Comparison of ENCODE assay signal across 1 cellular context in the genomic region with DNA sequence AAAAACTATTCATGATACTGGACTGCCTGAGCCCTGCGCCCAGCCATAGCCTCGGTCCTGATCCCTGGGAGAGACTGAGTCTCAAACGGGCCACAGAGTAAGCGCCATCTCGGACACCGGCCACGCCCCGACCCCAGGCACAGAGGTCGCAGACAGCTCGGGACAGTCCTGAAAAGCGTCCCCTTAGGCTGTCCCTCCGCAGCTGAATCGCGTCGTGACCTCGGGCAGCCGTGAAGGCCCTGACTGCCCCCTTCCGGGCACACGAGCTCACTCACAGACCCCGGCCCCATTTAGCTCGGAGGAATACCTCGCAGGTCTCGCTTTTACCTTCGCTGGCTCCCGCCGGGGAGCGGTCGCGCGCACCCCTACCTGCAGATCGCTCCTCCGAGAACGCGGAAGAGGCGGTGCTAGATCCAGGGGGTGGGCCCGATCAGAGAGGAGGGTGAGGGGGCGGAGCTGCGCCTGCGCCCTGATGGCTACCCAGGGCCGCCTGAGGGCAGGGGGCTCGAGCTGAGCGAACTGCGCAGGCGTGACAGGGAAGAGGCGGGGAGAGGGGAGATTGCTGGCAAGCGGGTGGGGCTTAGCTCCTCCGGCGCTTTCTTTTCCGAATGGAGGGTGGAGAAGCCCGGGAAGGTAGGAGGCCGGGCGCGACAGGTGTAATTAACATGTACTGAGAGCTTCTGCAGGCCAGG.
TF ChIP-seq lines count a peak whose summit lies in the region.

A gene (minus strand): TSS at position 411 of the 692 bp plus-strand sequence. CDS start 20,941 bp downstream, outside the sequence.

TF ChIP-seq in HepG2, 621 proteins besides CTCF, POLR2A, EP300 and RAD21 (continued from another document and continues in another):
- TF ChIP-seq, protein P1, sequence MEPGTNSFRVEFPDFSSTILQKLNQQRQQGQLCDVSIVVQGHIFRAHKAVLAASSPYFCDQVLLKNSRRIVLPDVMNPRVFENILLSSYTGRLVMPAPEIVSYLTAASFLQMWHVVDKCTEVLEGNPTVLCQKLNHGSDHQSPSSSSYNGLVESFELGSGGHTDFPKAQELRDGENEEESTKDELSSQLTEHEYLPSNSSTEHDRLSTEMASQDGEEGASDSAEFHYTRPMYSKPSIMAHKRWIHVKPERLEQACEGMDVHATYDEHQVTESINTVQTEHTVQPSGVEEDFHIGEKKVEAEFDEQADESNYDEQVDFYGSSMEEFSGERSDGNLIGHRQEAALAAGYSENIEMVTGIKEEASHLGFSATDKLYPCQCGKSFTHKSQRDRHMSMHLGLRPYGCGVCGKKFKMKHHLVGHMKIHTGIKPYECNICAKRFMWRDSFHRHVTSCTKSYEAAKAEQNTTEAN (CRISPR knock-in tag; conservative IDR thresholded peaks at IDR 0.05), result no peak
- TF ChIP-seq ZNF550 (CRISPR knock-in tag; IDR thresholded peaks at IDR 0.05; ENCODE audit: borderline replicate concordance) (no peak), ZNF460 (CRISPR knock-in tag; IDR thresholded peaks at IDR 0.05; ENCODE audit: borderline replicate concordance) (no peak), ZNF761 (CRISPR knock-in tag; conservative IDR thresholded peaks at IDR 0.05) (no peak), ARNT (IDR thresholded peaks at IDR 0.05) (no peak), SETDB1 (CRISPR knock-in tag; IDR thresholded peaks at IDR 0.05; ENCODE audit: borderline replicate concordance) (no peak), ZNF44 (CRISPR knock-in tag; IDR thresholded peaks at IDR 0.05) (no peak), RAD51 (IDR thresholded peaks at IDR 0.05; ENCODE audit: borderline replicate concordance) (no peak), ZNF234 (CRISPR knock-in tag; conservative IDR thresholded peaks at IDR 0.05) (no peak), EED (CRISPR knock-in tag; IDR thresholded peaks at IDR 0.05) (no peak), EEA1 (CRISPR knock-in tag; IDR thresholded peaks at IDR 0.05; ENCODE audit: borderline replicate concordance) (0 out of 2 replicates have a peak, but pooled peaks have one; percentile 65), ZNF274 (CRISPR knock-in tag; IDR thresholded peaks at IDR 0.05) (peak; percentile 60; the same call in 1 of the 2 replicates), JARID2 (CRISPR knock-in tag; IDR thresholded peaks at IDR 0.05; ENCODE audit: insufficient replicate concordance) (no peak), KDM5B (CRISPR knock-in tag; IDR thresholded peaks at IDR 0.05; ENCODE audit: borderline replicate concordance) (peak; percentile 81), TARDBP (CRISPR knock-in tag; IDR thresholded peaks at IDR 0.05) (peak; percentile 60; the same call in 1 of the 2 replicates), KLF6 (CRISPR knock-in tag; IDR thresholded peaks at IDR 0.05) (no peak), ZSCAN12 (CRISPR knock-in tag; IDR thresholded peaks at IDR 0.05) (0 out of 2 replicates have a peak, but pooled peaks have one; percentile 12), CREM (IDR thresholded peaks at IDR 0.05) (no peak), CREM (CRISPR knock-in tag; IDR thresholded peaks at IDR 0.05) (no peak), TSC22D2 (CRISPR knock-in tag; IDR thresholded peaks at IDR 0.05; ENCODE audit: borderline replicate concordance) (peak; percentile 52; the same call in 1 of the 2 replicates), ZNF713 (CRISPR knock-in tag; IDR thresholded peaks at IDR 0.05) (0 out of 2 replicates have a peak, but pooled peaks have one; percentile 54), ZNF253 (CRISPR knock-in tag; IDR thresholded peaks at IDR 0.05; ENCODE audit: borderline replicate concordance) (no peak), ZNF781 (CRISPR knock-in tag; IDR thresholded peaks at IDR 0.05; ENCODE audit: borderline replicate concordance, not compliant biosample characterization) (no peak), NR2C2 (CRISPR knock-in tag; IDR thresholded peaks at IDR 0.05; ENCODE audit: borderline replicate concordance) (peak; percentile 37; the same call in 1 of the 2 replicates), ZNF205 (CRISPR knock-in tag; IDR thresholded peaks at IDR 0.05) (0 out of 2 replicates have a peak, but pooled peaks have one; percentile 41)
- TF ChIP-seq, protein P2, sequence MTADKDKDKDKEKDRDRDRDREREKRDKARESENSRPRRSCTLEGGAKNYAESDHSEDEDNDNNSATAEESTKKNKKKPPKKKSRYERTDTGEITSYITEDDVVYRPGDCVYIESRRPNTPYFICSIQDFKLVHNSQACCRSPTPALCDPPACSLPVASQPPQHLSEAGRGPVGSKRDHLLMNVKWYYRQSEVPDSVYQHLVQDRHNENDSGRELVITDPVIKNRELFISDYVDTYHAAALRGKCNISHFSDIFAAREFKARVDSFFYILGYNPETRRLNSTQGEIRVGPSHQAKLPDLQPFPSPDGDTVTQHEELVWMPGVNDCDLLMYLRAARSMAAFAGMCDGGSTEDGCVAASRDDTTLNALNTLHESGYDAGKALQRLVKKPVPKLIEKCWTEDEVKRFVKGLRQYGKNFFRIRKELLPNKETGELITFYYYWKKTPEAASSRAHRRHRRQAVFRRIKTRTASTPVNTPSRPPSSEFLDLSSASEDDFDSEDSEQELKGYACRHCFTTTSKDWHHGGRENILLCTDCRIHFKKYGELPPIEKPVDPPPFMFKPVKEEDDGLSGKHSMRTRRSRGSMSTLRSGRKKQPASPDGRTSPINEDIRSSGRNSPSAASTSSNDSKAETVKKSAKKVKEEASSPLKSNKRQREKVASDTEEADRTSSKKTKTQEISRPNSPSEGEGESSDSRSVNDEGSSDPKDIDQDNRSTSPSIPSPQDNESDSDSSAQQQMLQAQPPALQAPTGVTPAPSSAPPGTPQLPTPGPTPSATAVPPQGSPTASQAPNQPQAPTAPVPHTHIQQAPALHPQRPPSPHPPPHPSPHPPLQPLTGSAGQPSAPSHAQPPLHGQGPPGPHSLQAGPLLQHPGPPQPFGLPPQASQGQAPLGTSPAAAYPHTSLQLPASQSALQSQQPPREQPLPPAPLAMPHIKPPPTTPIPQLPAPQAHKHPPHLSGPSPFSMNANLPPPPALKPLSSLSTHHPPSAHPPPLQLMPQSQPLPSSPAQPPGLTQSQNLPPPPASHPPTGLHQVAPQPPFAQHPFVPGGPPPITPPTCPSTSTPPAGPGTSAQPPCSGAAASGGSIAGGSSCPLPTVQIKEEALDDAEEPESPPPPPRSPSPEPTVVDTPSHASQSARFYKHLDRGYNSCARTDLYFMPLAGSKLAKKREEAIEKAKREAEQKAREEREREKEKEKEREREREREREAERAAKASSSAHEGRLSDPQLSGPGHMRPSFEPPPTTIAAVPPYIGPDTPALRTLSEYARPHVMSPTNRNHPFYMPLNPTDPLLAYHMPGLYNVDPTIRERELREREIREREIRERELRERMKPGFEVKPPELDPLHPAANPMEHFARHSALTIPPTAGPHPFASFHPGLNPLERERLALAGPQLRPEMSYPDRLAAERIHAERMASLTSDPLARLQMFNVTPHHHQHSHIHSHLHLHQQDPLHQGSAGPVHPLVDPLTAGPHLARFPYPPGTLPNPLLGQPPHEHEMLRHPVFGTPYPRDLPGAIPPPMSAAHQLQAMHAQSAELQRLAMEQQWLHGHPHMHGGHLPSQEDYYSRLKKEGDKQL (CRISPR knock-in tag; IDR thresholded peaks at IDR 0.05; ENCODE audit: low read depth), result no peak
- TF ChIP-seq, protein P3, sequence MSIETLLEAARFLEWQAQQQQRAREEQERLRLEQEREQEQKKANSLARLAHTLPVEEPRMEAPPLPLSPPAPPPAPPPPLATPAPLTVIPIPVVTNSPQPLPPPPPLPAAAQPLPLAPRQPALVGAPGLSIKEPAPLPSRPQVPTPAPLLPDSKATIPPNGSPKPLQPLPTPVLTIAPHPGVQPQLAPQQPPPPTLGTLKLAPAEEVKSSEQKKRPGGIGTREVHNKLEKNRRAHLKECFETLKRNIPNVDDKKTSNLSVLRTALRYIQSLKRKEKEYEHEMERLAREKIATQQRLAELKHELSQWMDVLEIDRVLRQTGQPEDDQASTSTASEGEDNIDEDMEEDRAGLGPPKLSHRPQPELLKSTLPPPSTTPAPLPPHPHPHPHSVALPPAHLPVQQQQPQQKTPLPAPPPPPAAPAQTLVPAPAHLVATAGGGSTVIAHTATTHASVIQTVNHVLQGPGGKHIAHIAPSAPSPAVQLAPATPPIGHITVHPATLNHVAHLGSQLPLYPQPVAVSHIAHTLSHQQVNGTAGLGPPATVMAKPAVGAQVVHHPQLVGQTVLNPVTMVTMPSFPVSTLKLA (IDR thresholded peaks at IDR 0.05), result no peak
- TF ChIP-seq, protein P4, sequence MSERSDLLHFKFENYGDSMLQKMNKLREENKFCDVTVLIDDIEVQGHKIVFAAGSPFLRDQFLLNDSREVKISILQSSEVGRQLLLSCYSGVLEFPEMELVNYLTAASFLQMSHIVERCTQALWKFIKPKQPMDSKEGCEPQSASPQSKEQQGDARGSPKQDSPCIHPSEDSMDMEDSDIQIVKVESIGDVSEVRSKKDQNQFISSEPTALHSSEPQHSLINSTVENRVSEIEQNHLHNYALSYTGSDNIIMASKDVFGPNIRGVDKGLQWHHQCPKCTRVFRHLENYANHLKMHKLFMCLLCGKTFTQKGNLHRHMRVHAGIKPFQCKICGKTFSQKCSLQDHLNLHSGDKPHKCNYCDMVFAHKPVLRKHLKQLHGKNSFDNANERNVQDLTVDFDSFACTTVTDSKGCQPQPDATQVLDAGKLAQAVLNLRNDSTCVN (CRISPR knock-in tag; IDR thresholded peaks at IDR 0.05; ENCODE audit: borderline replicate concordance), result 0 out of 2 replicates have a peak, but pooled peaks have one; percentile 50
- TF ChIP-seq, protein P5, sequence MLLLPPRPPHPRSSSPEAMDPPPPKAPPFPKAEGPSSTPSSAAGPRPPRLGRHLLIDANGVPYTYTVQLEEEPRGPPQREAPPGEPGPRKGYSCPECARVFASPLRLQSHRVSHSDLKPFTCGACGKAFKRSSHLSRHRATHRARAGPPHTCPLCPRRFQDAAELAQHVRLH (CRISPR knock-in tag; IDR thresholded peaks at IDR 0.05; ENCODE audit: borderline replicate concordance, low read depth), result no peak
- TF ChIP-seq, protein P6, sequence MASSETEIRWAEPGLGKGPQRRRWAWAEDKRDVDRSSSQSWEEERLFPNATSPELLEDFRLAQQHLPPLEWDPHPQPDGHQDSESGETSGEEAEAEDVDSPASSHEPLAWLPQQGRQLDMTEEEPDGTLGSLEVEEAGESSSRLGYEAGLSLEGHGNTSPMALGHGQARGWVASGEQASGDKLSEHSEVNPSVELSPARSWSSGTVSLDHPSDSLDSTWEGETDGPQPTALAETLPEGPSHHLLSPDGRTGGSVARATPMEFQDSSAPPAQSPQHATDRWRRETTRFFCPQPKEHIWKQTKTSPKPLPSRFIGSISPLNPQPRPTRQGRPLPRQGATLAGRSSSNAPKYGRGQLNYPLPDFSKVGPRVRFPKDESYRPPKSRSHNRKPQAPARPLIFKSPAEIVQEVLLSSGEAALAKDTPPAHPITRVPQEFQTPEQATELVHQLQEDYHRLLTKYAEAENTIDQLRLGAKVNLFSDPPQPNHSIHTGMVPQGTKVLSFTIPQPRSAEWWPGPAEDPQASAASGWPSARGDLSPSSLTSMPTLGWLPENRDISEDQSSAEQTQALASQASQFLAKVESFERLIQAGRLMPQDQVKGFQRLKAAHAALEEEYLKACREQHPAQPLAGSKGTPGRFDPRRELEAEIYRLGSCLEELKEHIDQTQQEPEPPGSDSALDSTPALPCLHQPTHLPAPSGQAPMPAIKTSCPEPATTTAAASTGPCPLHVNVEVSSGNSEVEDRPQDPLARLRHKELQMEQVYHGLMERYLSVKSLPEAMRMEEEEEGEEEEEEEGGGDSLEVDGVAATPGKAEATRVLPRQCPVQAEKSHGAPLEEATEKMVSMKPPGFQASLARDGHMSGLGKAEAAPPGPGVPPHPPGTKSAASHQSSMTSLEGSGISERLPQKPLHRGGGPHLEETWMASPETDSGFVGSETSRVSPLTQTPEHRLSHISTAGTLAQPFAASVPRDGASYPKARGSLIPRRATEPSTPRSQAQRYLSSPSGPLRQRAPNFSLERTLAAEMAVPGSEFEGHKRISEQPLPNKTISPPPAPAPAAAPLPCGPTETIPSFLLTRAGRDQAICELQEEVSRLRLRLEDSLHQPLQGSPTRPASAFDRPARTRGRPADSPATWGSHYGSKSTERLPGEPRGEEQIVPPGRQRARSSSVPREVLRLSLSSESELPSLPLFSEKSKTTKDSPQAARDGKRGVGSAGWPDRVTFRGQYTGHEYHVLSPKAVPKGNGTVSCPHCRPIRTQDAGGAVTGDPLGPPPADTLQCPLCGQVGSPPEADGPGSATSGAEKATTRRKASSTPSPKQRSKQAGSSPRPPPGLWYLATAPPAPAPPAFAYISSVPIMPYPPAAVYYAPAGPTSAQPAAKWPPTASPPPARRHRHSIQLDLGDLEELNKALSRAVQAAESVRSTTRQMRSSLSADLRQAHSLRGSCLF (CRISPR knock-in tag; IDR thresholded peaks at IDR 0.05; ENCODE audit: borderline replicate concordance), result no peak
- TF ChIP-seq, protein P7, sequence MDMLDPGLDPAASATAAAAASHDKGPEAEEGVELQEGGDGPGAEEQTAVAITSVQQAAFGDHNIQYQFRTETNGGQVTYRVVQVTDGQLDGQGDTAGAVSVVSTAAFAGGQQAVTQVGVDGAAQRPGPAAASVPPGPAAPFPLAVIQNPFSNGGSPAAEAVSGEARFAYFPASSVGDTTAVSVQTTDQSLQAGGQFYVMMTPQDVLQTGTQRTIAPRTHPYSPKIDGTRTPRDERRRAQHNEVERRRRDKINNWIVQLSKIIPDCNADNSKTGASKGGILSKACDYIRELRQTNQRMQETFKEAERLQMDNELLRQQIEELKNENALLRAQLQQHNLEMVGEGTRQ (IDR thresholded peaks at IDR 0.05; ENCODE audit: low read depth, low read length), result no peak
- TF ChIP-seq, protein P7 (CRISPR knock-in tag; IDR thresholded peaks at IDR 0.05; ENCODE audit: borderline replicate concordance), result no peak
- TF ChIP-seq, protein P8, sequence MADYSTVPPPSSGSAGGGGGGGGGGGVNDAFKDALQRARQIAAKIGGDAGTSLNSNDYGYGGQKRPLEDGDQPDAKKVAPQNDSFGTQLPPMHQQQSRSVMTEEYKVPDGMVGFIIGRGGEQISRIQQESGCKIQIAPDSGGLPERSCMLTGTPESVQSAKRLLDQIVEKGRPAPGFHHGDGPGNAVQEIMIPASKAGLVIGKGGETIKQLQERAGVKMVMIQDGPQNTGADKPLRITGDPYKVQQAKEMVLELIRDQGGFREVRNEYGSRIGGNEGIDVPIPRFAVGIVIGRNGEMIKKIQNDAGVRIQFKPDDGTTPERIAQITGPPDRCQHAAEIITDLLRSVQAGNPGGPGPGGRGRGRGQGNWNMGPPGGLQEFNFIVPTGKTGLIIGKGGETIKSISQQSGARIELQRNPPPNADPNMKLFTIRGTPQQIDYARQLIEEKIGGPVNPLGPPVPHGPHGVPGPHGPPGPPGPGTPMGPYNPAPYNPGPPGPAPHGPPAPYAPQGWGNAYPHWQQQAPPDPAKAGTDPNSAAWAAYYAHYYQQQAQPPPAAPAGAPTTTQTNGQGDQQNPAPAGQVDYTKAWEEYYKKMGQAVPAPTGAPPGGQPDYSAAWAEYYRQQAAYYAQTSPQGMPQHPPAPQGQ (CRISPR knock-in tag; IDR thresholded peaks at IDR 0.05; ENCODE audit: borderline replicate concordance), result no peak
- TF ChIP-seq, protein P9, sequence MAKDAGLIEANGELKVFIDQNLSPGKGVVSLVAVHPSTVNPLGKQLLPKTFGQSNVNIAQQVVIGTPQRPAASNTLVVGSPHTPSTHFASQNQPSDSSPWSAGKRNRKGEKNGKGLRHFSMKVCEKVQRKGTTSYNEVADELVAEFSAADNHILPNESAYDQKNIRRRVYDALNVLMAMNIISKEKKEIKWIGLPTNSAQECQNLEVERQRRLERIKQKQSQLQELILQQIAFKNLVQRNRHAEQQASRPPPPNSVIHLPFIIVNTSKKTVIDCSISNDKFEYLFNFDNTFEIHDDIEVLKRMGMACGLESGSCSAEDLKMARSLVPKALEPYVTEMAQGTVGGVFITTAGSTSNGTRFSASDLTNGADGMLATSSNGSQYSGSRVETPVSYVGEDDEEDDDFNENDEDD (CRISPR knock-in tag; IDR thresholded peaks at IDR 0.05; ENCODE audit: borderline replicate concordance), result peak; percentile 23; the same call in 1 of the 2 replicates
